ENCODE assay signal across 7 cellular contexts in genomic region chr2:156435725-156436476, GRCh38. TPM values are rescaled to one million over a fixed set of nuclear protein-coding genes. Genes with fewer than 3 reads are reported as not detected.
DNase-seq lines count a peak whose midpoint lies in the region; ATAC-seq and TF ChIP-seq lines count a peak whose summit lies in the region.

Gene GPD2 (plus strand): TSS chr2:156436379. CDS start chr2:156476106, 39,727 bp downstream.

- peak; percentile 41 for ATAC-seq in HG02623 (IDR thresholded peaks at IDR 0.05; ENCODE audit: unreplicated experiment)

- peak within 1 kb of the TSS; percentile 72 for H3K4me3 ChIP-seq in iPS-11a (ENCODE audit: low read depth, low read length)
- H3K4me3 ChIP-seq in skeletal muscle cell (ENCODE audit: low read depth, low read length): peak within 1 kb of the TSS; percentile 65

- TF ChIP-seq CTCF in GM13977 (IDR thresholded peaks at IDR 0.05; ENCODE audit: extremely low read depth, insufficient read depth, missing control alignments) (no peak), brain (conservative IDR thresholded peaks at IDR 0.05) (peak in 1 of 2 experiments; percentile 9)

- DNase-seq in GM13977 (ENCODE audit: low spot score) (peak; percentile 72), NCI-H128 (lab: John Stamatoyannopoulos, UW; ENCODE audit: unreplicated experiment) (peak; percentile 32), UCSD-AML1 (lab: John Stamatoyannopoulos, UW; ENCODE audit: unreplicated experiment) (peak; percentile 78), skeletal muscle cell (ENCODE audit: low read depth) (peak; percentile 55)

- peak within 1 kb of the TSS; percentile 80 to 98 (median 91) for H3K4me3 Mint-ChIP-seq in brain

- H3K27me3 Mint-ChIP-seq in brain: peaks cover 8% of the 10 kb centered on the region

- H3K36me3 Mint-ChIP-seq in brain: peaks cover 4% of the 10 kb centered on the region

- peaks cover 0 to 3% (median 0%) of the 10 kb centered on the region in 5 experiments for H3K9me3 Mint-ChIP-seq in brain

- peak within 1 kb of the TSS; percentile 88 to 98 (median 96) for H3K27ac Mint-ChIP-seq in brain

- in situ Hi-C loops in GM13977 (cut with MboI; ENCODE audit: low pct_unique_long_range_greater_than_20kb, low sequenced_read_pairs, unreplicated experiment): no loop called here

- peaks cover 41% of the 10 kb centered on the region for H3K4me1 Mint-ChIP-seq in brain

RNA-seq across cellular contexts. Expression of gene GPD2, which starts in this region (rescaled TPM):
- 24.4 TPM for polyA plus RNA-seq in brain (ENCODE audit: insufficient read depth, low read depth, low replicate concordance)

Comparison
In these comparisons a context has a peak if more than half of its experiments do, and no peak if none do; other contexts are left out.
1. Peak in every context shown above with its lines: DNase-seq, ATAC-seq and H3K4me3 ChIP-seq.